ENCODE assay signal across 8 cellular contexts in the genomic region with DNA sequence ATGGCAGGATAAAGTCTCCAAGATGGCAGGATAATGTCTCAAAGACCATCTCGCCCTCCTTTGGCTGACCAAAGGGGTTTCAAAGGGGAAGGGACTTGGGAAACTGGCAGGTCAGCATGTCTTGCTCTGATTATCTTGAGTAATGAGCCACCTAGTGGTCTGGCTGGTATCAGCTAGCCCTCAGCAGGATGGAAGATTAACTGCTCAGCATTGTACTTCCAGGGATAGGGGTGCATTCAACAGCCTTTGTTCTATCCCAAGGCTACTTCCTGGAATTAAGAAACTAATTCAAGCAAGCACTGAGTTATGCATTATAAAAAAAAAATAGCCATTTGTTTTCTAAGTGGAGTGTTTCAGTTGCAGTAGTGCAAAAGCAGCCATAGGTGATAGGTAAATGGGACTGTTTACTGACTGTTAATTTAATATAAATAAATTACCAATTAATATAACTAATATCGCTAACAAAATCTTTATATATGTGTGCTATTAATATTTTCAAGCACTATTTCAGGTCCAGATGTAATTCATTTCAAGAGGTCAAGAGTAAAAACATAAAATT.
DNase-seq lines count a peak whose midpoint lies in the region; ATAC-seq and TF ChIP-seq lines count a peak whose summit lies in the region.

No MANE protein-coding gene starts in this region.

- H3K4me3 ChIP-seq in HCT116 (replicated peaks in 1 of 2; ENCODE audit: low read depth in 1 of 2, low read length in 2 of 2) (no peak overlapping the region), astrocyte of the spinal cord (ENCODE audit: low read depth, low read length) (no peak overlapping the region), right lobe of liver (peak overlapping the region; percentile 34 to 54 (median 41)), stomach (peak overlapping the region in 1 of 4 donors; percentile 34)

- H3K9me3 ChIP-seq in HCT116 (ENCODE audit: control insufficient read depth in 1 of 2, insufficient read depth in 1 of 2, low read depth in 1 of 2, low read length in 2 of 2) (peaks cover 0 to 7% of the 10 kb centered on the region in 2 experiments; a peak in 2 of 4 replicates), right lobe of liver (no peaks in the 10 kb centered on the region), stomach (peaks cover 0 to 6% (median 0%) of the 10 kb centered on the region in 4 donors)

- no peaks in the 10 kb centered on the region for H3K9me2 ChIP-seq in HCT116 (ENCODE audit: insufficient read depth)

- H3K79me2 ChIP-seq in HCT116 (ENCODE audit: insufficient read depth, low read length): no peaks in the 10 kb centered on the region

- TF ChIP-seq EP300 in stomach (IDR thresholded peaks at IDR 0.05): no peak

- no TSS peak for BruUV-seq in HCT116 (replicated peaks; lab: Mats Ljungman, UMichigan)

- H3K4me1 ChIP-seq in HCT116 (ENCODE audit: control insufficient read depth in 1 of 2, insufficient read depth in 2 of 2, low read length in 2 of 2): no peaks in the 10 kb centered on the region
- peaks cover 0 to 3% (median 0%) of the 10 kb centered on the region in 4 donors for H3K4me1 ChIP-seq in right lobe of liver
- no peaks in the 10 kb centered on the region for H3K4me1 ChIP-seq in stomach

- no peak overlapping the region for H3K4me2 ChIP-seq in HCT116 (ENCODE audit: low read length)

- H3K27me3 ChIP-seq in HCT116 (ENCODE audit: insufficient read depth, low read length) (no peaks in the 10 kb centered on the region), right lobe of liver (no peaks in the 10 kb centered on the region), stomach (no peaks in the 10 kb centered on the region)

- H4K20me1 ChIP-seq in HCT116 (ENCODE audit: insufficient read depth): no peaks in the 10 kb centered on the region

- intact Hi-C loops in HCT116 (cut with micrococcal nuclease): no loop called here
- intact Hi-C loops in right lobe of liver (cut with DNase I): no loop called here
- intact Hi-C loops in stomach (cut with DNase I; ENCODE audit: low total_unique reads): no loop called here

- TF ChIP-seq RAD21 in HCT116 (IDR thresholded peaks at IDR 0.05; ENCODE audit: low read depth): no peak

- no peak overlapping the region for H2AFZ ChIP-seq in HCT116 (ENCODE audit: low read depth, low read length, poor library complexity, severe bottlenecking)

- peak; percentile 40 for DNase-seq in COLO668 (lab: John Stamatoyannopoulos, UW; ENCODE audit: unreplicated experiment)
- peak; percentile 4 for DNase-seq in HCT116 (ENCODE audit: low read depth, low spot score)
- DNase-seq in NCI-H2196 treated with DMSO at 0.1 percent for 48 hours (lab: John Stamatoyannopoulos, UW; ENCODE audit: unreplicated experiment): peak; percentile 45
- peak; percentile 39 for DNase-seq in astrocyte of the spinal cord (ENCODE audit: low read depth, low spot score)
- peak in 1 of 3 donors; percentile 60 for DNase-seq in right lobe of liver
- DNase-seq in GM19240 (ENCODE audit: insufficient read length, low spot score): no peak
- no peak for DNase-seq in stomach
- no peak for DNase-seq in stimulated activated CD4-positive, alpha-beta T cell treated with anti-CD3 and anti-CD28 coated beads, Interleukin-15, amount 100 ng/mL, for 24 hours

- RAD21 ChIA-PET in HCT116 (lab: Charles Lee; ENCODE audit: low non-redundant PET in 1 of 2, low total read pairs in 2 of 2, uncharacterized antibody in 2 of 2, unreplicated experiment in 2 of 2): no interaction called here

- 27% methylated on average over 2 of the region's 2 CpGs for WGBS in right lobe of liver (ENCODE audit: insufficient coverage, low coverage, low lambda C conversion rate, missing lambda C conversion rate)
- 44 to 62% (median 56%) methylated on average over 2 of the region's 2 CpGs for WGBS in stomach, 5 donors

- no peak for ATAC-seq in HCT116
- peak; percentile 97 to 100 (median 98) for ATAC-seq in right lobe of liver

- TF ChIP-seq POLR2A in HCT116 (IDR thresholded peaks at IDR 0.05; ENCODE audit: borderline replicate concordance, extremely low read depth, insufficient read depth, insufficient read length): no peak
- TF ChIP-seq POLR2A in right lobe of liver (IDR thresholded peaks at IDR 0.05): no peak
- TF ChIP-seq POLR2A in stomach (IDR thresholded peaks at IDR 0.05): no peak

- CTCF ChIA-PET in HCT116 (lab: Charles Lee): no interaction called here

- H3K36me3 ChIP-seq in HCT116 (ENCODE audit: control insufficient read depth in 1 of 2, insufficient read depth in 2 of 2, low read length in 2 of 2) (no peaks in the 10 kb centered on the region), right lobe of liver (no peaks in the 10 kb centered on the region), stomach (no peaks in the 10 kb centered on the region)

- in situ Hi-C loops in astrocyte of the spinal cord (cut with HindIII; ENCODE audit: low sequenced_read_pairs): no loop called here

- TF ChIP-seq CTCF in HCT116 (IDR thresholded peaks at IDR 0.05 in 2 of 3, conservative IDR thresholded peaks at IDR 0.05 in 1 of 3; ENCODE audit: borderline replicate concordance in 1 of 3, insufficient read depth in 1 of 3, low read depth in 2 of 3, low read length in 2 of 3) (peak in 2 of 3 experiments; percentile 32 to 33; a peak in 3 of 6 replicates), astrocyte of the spinal cord (IDR thresholded peaks at IDR 0.05; ENCODE audit: low read depth, low read length) (peak; percentile 60), right lobe of liver (IDR thresholded peaks at IDR 0.05) (peak; percentile 47 to 74 (median 60)), stomach (IDR thresholded peaks at IDR 0.05) (peak in 2 of 7 experiments; percentile 12 to 22)

- H3K27ac ChIP-seq in HCT116 (ENCODE audit: low read depth, low read length) (no peak overlapping the region), right lobe of liver (peak overlapping the region in 2 of 3 donors; percentile 50 to 63), stomach (no peak overlapping the region)

- H3K9ac ChIP-seq in HCT116 (ENCODE audit: low read length): no peak overlapping the region

- POLR2A ChIA-PET in HCT116 (lab: Charles Lee): no interaction called here

TF ChIP-seq in HCT116, 20 proteins besides CTCF, POLR2A, EP300 and RAD21:
- TF ChIP-seq EZH2 (IDR thresholded peaks at IDR 0.05) (no peak), CBX3 (IDR thresholded peaks at IDR 0.05; ENCODE audit: low read depth) (no peak), SIN3A (IDR thresholded peaks at IDR 0.05; ENCODE audit: low read depth) (no peak), SRF (IDR thresholded peaks at IDR 0.05; ENCODE audit: low read depth) (no peak), ZNF274 (IDR thresholded peaks at IDR 0.05; ENCODE audit: low read depth, low read length) (no peak), CEBPB (IDR thresholded peaks at IDR 0.05; ENCODE audit: low read depth) (no peak), SP1 (IDR thresholded peaks at IDR 0.05; ENCODE audit: low read depth) (no peak), EZH2phosphoT487 (IDR thresholded peaks at IDR 0.05; ENCODE audit: borderline replicate concordance) (no peak), JUND (IDR thresholded peaks at IDR 0.05) (no peak)
- TF ChIP-seq, protein P1, sequence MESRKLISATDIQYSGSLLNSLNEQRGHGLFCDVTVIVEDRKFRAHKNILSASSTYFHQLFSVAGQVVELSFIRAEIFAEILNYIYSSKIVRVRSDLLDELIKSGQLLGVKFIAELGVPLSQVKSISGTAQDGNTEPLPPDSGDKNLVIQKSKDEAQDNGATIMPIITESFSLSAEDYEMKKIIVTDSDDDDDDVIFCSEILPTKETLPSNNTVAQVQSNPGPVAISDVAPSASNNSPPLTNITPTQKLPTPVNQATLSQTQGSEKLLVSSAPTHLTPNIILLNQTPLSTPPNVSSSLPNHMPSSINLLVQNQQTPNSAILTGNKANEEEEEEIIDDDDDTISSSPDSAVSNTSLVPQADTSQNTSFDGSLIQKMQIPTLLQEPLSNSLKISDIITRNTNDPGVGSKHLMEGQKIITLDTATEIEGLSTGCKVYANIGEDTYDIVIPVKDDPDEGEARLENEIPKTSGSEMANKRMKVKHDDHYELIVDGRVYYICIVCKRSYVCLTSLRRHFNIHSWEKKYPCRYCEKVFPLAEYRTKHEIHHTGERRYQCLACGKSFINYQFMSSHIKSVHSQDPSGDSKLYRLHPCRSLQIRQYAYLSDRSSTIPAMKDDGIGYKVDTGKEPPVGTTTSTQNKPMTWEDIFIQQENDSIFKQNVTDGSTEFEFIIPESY (IDR thresholded peaks at IDR 0.05; ENCODE audit: extremely low read depth, insufficient replicate concordance, low read length): no peak
- TF ChIP-seq, protein P2, sequence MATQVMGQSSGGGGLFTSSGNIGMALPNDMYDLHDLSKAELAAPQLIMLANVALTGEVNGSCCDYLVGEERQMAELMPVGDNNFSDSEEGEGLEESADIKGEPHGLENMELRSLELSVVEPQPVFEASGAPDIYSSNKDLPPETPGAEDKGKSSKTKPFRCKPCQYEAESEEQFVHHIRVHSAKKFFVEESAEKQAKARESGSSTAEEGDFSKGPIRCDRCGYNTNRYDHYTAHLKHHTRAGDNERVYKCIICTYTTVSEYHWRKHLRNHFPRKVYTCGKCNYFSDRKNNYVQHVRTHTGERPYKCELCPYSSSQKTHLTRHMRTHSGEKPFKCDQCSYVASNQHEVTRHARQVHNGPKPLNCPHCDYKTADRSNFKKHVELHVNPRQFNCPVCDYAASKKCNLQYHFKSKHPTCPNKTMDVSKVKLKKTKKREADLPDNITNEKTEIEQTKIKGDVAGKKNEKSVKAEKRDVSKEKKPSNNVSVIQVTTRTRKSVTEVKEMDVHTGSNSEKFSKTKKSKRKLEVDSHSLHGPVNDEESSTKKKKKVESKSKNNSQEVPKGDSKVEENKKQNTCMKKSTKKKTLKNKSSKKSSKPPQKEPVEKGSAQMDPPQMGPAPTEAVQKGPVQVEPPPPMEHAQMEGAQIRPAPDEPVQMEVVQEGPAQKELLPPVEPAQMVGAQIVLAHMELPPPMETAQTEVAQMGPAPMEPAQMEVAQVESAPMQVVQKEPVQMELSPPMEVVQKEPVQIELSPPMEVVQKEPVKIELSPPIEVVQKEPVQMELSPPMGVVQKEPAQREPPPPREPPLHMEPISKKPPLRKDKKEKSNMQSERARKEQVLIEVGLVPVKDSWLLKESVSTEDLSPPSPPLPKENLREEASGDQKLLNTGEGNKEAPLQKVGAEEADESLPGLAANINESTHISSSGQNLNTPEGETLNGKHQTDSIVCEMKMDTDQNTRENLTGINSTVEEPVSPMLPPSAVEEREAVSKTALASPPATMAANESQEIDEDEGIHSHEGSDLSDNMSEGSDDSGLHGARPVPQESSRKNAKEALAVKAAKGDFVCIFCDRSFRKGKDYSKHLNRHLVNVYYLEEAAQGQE (IDR thresholded peaks at IDR 0.05; ENCODE audit: low read depth): no peak

Comparison
In these comparisons a context has a peak if more than half of its experiments do, and no peak if none do; other contexts are left out.
1. DNase-seq: peak in COLO668 (single experiment), HCT116 (single experiment), NCI-H2196 treated with DMSO at 0.1 percent for 48 hours (single experiment) and astrocyte of the spinal cord (single experiment); none in GM19240 (single experiment), stomach (single experiment) and stimulated activated CD4-positive, alpha-beta T cell treated with anti-CD3 and anti-CD28 coated beads, Interleukin-15, amount 100 ng/mL, for 24 hours (single experiment).
2. H3K27ac ChIP-seq: peak in right lobe of liver (2 of 3); none in HCT116 (single experiment) and stomach (0 of 5).
3. H3K4me3 ChIP-seq: peak in right lobe of liver (3 of 3); none in HCT116 (0 of 2) and astrocyte of the spinal cord (single experiment).